In genomic region chr10:87803328-87803727, GRCh38 we compare ENCODE assay signal across 26 cellular contexts.
"Had no signal": no experiment of that assay in that cellular context is flagged by ENCODE, and none has a peak within 500 bp of the region (broad histone marks: within the 10 kb centered on the region; RNA-seq: fewer than 3 reads in every experiment).

No MANE protein-coding gene starts in this region.

- H3K27ac Mint-ChIP-seq: activated CD8-positive, alpha-beta T cell treated with anti-CD3 and anti-CD28 coated beads for 36 hours; activated naive CD4-positive, alpha-beta T cell treated with anti-CD3 and anti-CD28 coated beads, Interleukin-2, amount 10 ng/mL, durations not matched to agents 7 days and 5 days; activated naive CD8-positive, alpha-beta T cell treated with anti-CD3 and anti-CD28 coated beads, Interleukin-2, amount 10 ng/mL, durations not matched to agents 7 days and 5 days; activated T-cell treated with anti-CD3 and anti-CD28 coated beads, Interleukin-2, amount 50 U/mL, for 72 hours; activated T-helper 2 cell treated with anti-CD3 and anti-CD28 coated beads, Interferon-gamma antibody, Interleukin-2, Interleukin-4, amounts not matched to agents 10 μg/mL and 5 μg/mL and 100 μg/mL, durations not matched to agents 14 hours and 24 hours and 36 hours; T-helper 1 cell treated with Interleukin-12 subunit alpha and Interleukin-12 subunit beta and Interleukin-4 antibody, amounts not matched to agents 30 μg/mL and 1 μg/mL, for 36 hours had no signal

- H3K36me3 ChIP-seq: breast epithelium had no signal

- H3K4me3 ChIP-seq: breast epithelium had no signal

- ATAC-seq: activated CD4-positive, CD25-positive, alpha-beta regulatory T cell treated with anti-CD3 and anti-CD28 coated beads, Interleukin-2, amount 50 U/mL, for 24 hours; activated CD8-positive, alpha-beta T cell treated with anti-CD3 and anti-CD28 coated beads for 36 hours; activated T-cell treated with anti-CD3 and anti-CD28 coated beads, Interleukin-2, amount 50 U/mL, for 72 hours; Panc1 had no signal

- H3K27me3 ChIP-seq: breast epithelium had no signal

- H3K4me3 Mint-ChIP-seq: activated CD8-positive, alpha-beta T cell treated with anti-CD3 and anti-CD28 coated beads for 36 hours; activated naive CD4-positive, alpha-beta T cell treated with anti-CD3 and anti-CD28 coated beads, Interleukin-2, amount 10 ng/mL, durations not matched to agents 7 days and 5 days; activated naive CD8-positive, alpha-beta T cell treated with anti-CD3 and anti-CD28 coated beads, Interleukin-2, amount 10 ng/mL, durations not matched to agents 7 days and 5 days; activated T-cell treated with anti-CD3 and anti-CD28 coated beads, Interleukin-2, amount 50 U/mL, for 72 hours; T-helper 1 cell treated with Interleukin-12 subunit alpha and Interleukin-12 subunit beta and Interleukin-4 antibody, amounts not matched to agents 30 μg/mL and 1 μg/mL, for 36 hours had no signal

- DNase-seq: activated CD4-positive, alpha-beta T cell treated with anti-CD3 and anti-CD28 coated beads for 4 hours; activated CD8-positive, alpha-beta memory T cell treated with anti-CD3 and anti-CD28 coated beads, Interleukin-2, amount 50 U/mL, for 4 hours; activated CD8-positive, alpha-beta T cell treated with anti-CD3 and anti-CD28 coated beads for 36 hours; activated gamma-delta T cell treated with Interleukin-2 at 50 U/mL for 16 hours; activated naive CD4-positive, alpha-beta T cell treated with anti-CD3 and anti-CD28 coated beads, Interleukin-2, amount 10 ng/mL, durations not matched to agents 7 days and 5 days; activated naive CD8-positive, alpha-beta T cell treated with anti-CD3 and anti-CD28 coated beads, Interleukin-2, amount 10 ng/mL, durations not matched to agents 7 days and 5 days; activated T-cell treated with anti-CD3 and anti-CD28 coated beads, Interleukin-2, amount 50 U/mL, for 72 hours; aorta; NCI-H1092; NCI-H1417; NCI-H2029; NCI-H2107; NCI-H2171 treated with DMSO at 0.1 percent for 48 hours; NCI-H345; NCI-H510A; NCI-H526 treated with DMSO at 0.1 percent for 48 hours; NCI-H82; OCI-M1; RPMI8226; SHP77 had no signal

- H3K27ac ChIP-seq: breast epithelium, KMS-11 had no signal

- H3K4me1 ChIP-seq: breast epithelium had no signal

- H3K27me3 Mint-ChIP-seq: activated CD8-positive, alpha-beta T cell treated with anti-CD3 and anti-CD28 coated beads for 36 hours; activated naive CD4-positive, alpha-beta T cell treated with anti-CD3 and anti-CD28 coated beads, Interleukin-2, amount 10 ng/mL, durations not matched to agents 7 days and 5 days; activated naive CD8-positive, alpha-beta T cell treated with anti-CD3 and anti-CD28 coated beads, Interleukin-2, amount 10 ng/mL, durations not matched to agents 7 days and 5 days had no signal
